ENCODE assay signal across 9 cellular contexts in the genomic region with DNA sequence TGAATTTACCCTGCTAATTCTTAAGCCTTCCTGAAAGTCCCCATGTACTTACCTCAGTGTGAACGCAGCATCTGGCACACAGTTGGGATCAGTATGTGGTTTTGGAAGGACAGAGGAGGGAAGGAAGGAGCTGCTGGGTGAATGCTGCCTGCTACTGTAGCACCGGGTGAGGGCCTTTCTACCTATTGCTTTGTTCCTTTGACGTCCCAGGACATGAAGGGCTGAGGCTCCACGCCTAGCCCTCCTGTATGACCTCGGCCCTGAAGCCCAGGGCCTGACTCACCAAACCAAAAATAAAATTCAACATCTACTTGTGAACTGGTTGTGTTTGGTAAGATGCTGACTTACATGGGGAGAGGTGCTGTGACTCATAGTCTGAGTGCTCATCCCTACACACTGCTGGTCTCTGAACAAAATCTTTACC. TPM values are rescaled to one million over a fixed set of nuclear protein-coding genes. Genes with fewer than 3 reads are reported as not detected.
DNase-seq lines count a peak whose midpoint lies in the region; ATAC-seq and TF ChIP-seq lines count a peak whose summit lies in the region.
"Had no signal": no experiment of that assay in that cellular context is flagged by ENCODE, and none has a peak within 500 bp of the region (broad histone marks: within the 10 kb centered on the region; RNA-seq: fewer than 3 reads in every experiment).

No MANE protein-coding gene starts in this region.

- no peak for TF ChIP-seq CTCF in ascending aorta (IDR thresholded peaks at IDR 0.05)

- DNase-seq in EH (ENCODE audit: low read depth) (peak; percentile 92), ascending aorta (ENCODE audit: low spot score in 2 of 2) (no peak), memory B cell (ENCODE audit: low spot score in 2 of 2) (no peak), NCI-H510A (lab: John Stamatoyannopoulos, UW) (no peak)
- no peak for DNase-seq in activated effector memory CD4-positive, alpha-beta T cell treated with anti-CD3 and anti-CD28 coated beads, Interleukin-2, amount 50 U/mL, for 16 hours

- H3K4me1 Mint-ChIP-seq in memory B cell = peaks cover 59% of the 10 kb centered on the region

- no peaks in the 10 kb centered on the region for H3K9me3 Mint-ChIP-seq in memory B cell

- no peaks in the 10 kb centered on the region for H3K9me3 ChIP-seq in ascending aorta

- H3K27ac ChIP-seq in ascending aorta = peak overlapping the region; percentile 80 to 91
- H3K27ac ChIP-seq: HL-60 had no signal

- H3K27me3 Mint-ChIP-seq in memory B cell = no peaks in the 10 kb centered on the region

- H3K27me3 ChIP-seq in ascending aorta = no peaks in the 10 kb centered on the region

- H3K27ac Mint-ChIP-seq in memory B cell = peak overlapping the region; percentile 74

- H3K36me3 Mint-ChIP-seq in memory B cell = peaks cover 13% of the 10 kb centered on the region

- intact Hi-C loops in ascending aorta (cut with DNase I) = loop anchor here (5.0 kb wide), 1 partner anchor 46 kb away; no protein-coding TSS in a partner anchor

- H3K36me3 ChIP-seq in ascending aorta = peaks cover 3 to 4% of the 10 kb centered on the region in 2 donors

- H3K4me3 ChIP-seq in ascending aorta = no peak overlapping the region

- peak; percentile 53 for ATAC-seq in HG03460 (IDR thresholded peaks at IDR 0.05; ENCODE audit: unreplicated experiment)
- no peak for ATAC-seq in memory B cell (ENCODE audit: low read depth)
- no peak for ATAC-seq in HG03342 (IDR thresholded peaks at IDR 0.05; ENCODE audit: unreplicated experiment)
- no peak for ATAC-seq in GM21381 (IDR thresholded peaks at IDR 0.05; ENCODE audit: unreplicated experiment)

- H3K4me3 Mint-ChIP-seq in memory B cell = no peak overlapping the region

- peaks cover 2 to 47% of the 10 kb centered on the region in 2 donors for H3K4me1 ChIP-seq in ascending aorta

RNA-seq across cellular contexts. Expression of a gene that starts 51.1 kb away (rescaled TPM):
- total RNA-seq in ascending aorta = 97.9 TPM
